Comparison of ENCODE assay signal across 23 cellular contexts in genomic region chr4:174245714-174246113, GRCh38.
"Had no signal": no experiment of that assay in that cellular context is flagged by ENCODE, and none has a peak within 500 bp of the region (broad histone marks: within the 10 kb centered on the region; RNA-seq: fewer than 3 reads in every experiment).

No MANE protein-coding gene starts in this region.

- H3K4me3 ChIP-seq: coronary artery, dorsolateral prefrontal cortex, esophagus muscularis mucosa, heart right ventricle, left lung, lower lobe of right lung, mucosa of descending colon had no signal

- H3K9me3 ChIP-seq: esophagus muscularis mucosa, heart right ventricle, left lung, lower lobe of right lung, mucosa of descending colon had no signal

- H3K4me3 Mint-ChIP-seq: mesothelial cell of epicardium, naive B cell had no signal

- DNase-seq: dermis blood vessel endothelial cell; dorsolateral prefrontal cortex; effector CD4-positive, alpha-beta T cell; effector memory CD4-positive, alpha-beta T cell; foreskin keratinocyte; glutamatergic neuron; head of caudate nucleus; heart right ventricle; hippocampal formation; left cardiac atrium; left lung; left ventricle myocardium superior; lower lobe of right lung; mesenchymal stem cell; mucosa of descending colon; naive B cell had no signal

- FAIRE-seq: colon, endothelial cell of umbilical vein, frontal cortex, keratinocyte had no signal

- H3K27ac ChIP-seq: coronary artery, dorsolateral prefrontal cortex, esophagus muscularis mucosa, heart right ventricle, left lung, lower lobe of right lung had no signal

- H3K27ac Mint-ChIP-seq: mesothelial cell of epicardium had no signal

- ATAC-seq: foreskin keratinocyte, heart right ventricle, left cardiac atrium, left lung, left ventricle myocardium superior, lower lobe of right lung, mucosa of descending colon had no signal

- H3K9me3 Mint-ChIP-seq: mesothelial cell of epicardium, naive B cell had no signal

- H3K4me1 ChIP-seq: left lung, lower lobe of right lung had no signal

- H3K27me3 Mint-ChIP-seq: naive B cell had no signal

- H3K27me3 ChIP-seq: dorsolateral prefrontal cortex, esophagus muscularis mucosa, foreskin keratinocyte, heart right ventricle, left lung had no signal

- H3K36me3 Mint-ChIP-seq: mesothelial cell of epicardium had no signal
